In the genomic region with DNA sequence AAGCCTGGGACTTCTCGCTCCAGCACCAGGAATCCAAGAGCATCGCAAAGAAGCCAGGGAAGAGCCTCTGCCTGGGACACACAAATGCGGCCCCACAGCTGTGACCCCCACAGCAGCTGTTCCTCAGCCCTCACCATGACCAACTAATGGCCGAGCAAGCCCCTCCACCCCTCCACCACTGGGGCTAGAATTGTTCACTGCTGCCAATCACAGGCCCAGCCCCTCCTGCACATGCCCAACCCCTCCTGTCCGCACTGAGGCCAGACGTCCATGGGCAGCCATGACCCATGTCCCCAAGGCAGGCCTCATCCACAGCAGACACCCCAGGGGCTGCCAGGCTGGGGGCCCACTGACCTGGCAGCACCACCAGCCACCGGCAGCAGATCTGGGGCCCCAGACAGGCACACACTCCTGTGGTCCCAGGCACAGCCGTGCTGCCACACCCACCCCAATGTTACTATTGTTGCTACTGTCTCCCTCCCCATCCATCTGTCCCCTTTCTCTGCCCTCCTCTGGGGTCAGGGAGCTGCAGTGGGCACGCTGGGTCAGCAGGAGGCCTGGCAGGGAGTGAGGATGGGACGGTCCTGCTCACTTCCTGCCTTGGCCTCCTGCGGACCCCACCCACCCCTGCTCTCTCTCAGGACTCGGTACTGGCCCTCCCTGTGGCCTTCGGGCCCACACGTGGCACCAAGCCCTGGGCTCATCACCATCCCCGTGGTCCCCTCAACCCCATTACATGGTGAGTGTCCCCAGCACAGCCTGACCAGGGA, we compare ENCODE assay signal across 24 cellular contexts. TPM values are rescaled to one million over a fixed set of nuclear protein-coding genes. Genes with fewer than 3 reads are reported as not detected.
DNase-seq lines count a peak whose midpoint lies in the region; TF ChIP-seq lines count a peak whose summit lies in the region.
"Had no signal": no experiment of that assay in that cellular context is flagged by ENCODE, and none has a peak within 500 bp of the region (broad histone marks: within the 10 kb centered on the region; RNA-seq: fewer than 3 reads in every experiment).

No MANE protein-coding gene starts in this region.

- peaks cover 17% of the 10 kb centered on the region for H3K27me3 Mint-ChIP-seq in dendritic cell treated with granulocyte-macrophage colony-stimulating factor and Interleukin-4, amounts not matched to agents 40 ng/mL and 50 ng/mL, for 4 days
- H3K27me3 Mint-ChIP-seq: activated CD4-positive, alpha-beta T cell treated with anti-CD3 and anti-CD28 coated beads for 36 hours; naive thymus-derived CD4-positive, alpha-beta T cell had no signal

- POLR2A ChIA-PET in RWPE1 (lab: Yijun Ruan, JAX; ENCODE audit: low non-redundant PET), result no interaction called here

- H3K4me3 Mint-ChIP-seq in dendritic cell treated with granulocyte-macrophage colony-stimulating factor and Interleukin-4, amounts not matched to agents 40 ng/mL and 50 ng/mL, for 4 days, result no peak overlapping the region
- H3K4me3 Mint-ChIP-seq: activated CD4-positive, alpha-beta T cell treated with anti-CD3 and anti-CD28 coated beads for 36 hours; activated T-cell treated with anti-CD3 and anti-CD28 coated beads, Interleukin-2, amount 50 U/mL, for 72 hours had no signal

- H3K27me3 ChIP-seq in H7 (ENCODE audit: control insufficient read depth, insufficient read depth, low read length), result no peaks in the 10 kb centered on the region
- H3K27me3 ChIP-seq in skeletal muscle tissue (ENCODE audit: control insufficient read depth in 3 of 3, insufficient read depth in 3 of 3, low read length in 3 of 3), result no peaks in the 10 kb centered on the region
- H3K27me3 ChIP-seq in vagina, result no peaks in the 10 kb centered on the region

- intact Hi-C loops in dendritic cell treated with granulocyte-macrophage colony-stimulating factor and Interleukin-4, amounts not matched to agents 40 ng/mL and 50 ng/mL, for 4 days (cut with micrococcal nuclease), result no loop called here
- intact Hi-C loops in vagina (cut with DNase I), result no loop called here

- no peaks in the 10 kb centered on the region for H3K9me3 ChIP-seq in skeletal muscle tissue (ENCODE audit: control insufficient read depth in 3 of 3, low read length in 3 of 3)
- no peaks in the 10 kb centered on the region for H3K9me3 ChIP-seq in vagina
- H3K9me3 ChIP-seq: spleen had no signal

- DNase-seq in H7 (peak; percentile 51), myocyte (ENCODE audit: low read depth) (peak; percentile 38), RWPE1 (ENCODE audit: low spot score) (no peak), superior temporal gyrus (ENCODE audit: extremely low spot score) (no peak), vagina (ENCODE audit: extremely low spot score in 2 of 2) (no peak)
- DNase-seq: activated CD4-positive, alpha-beta T cell treated with anti-CD3 and anti-CD28 coated beads for 36 hours; activated T-cell treated with anti-CD3 and anti-CD28 coated beads, Interleukin-2, amount 50 U/mL, for 72 hours; DND-41; foreskin fibroblast; GM23248; naive thymus-derived CD4-positive, alpha-beta T cell; NCI-H1694; NCI-H69; Right ventricle myocardium superior; spleen; stimulated activated CD4-positive, alpha-beta T cell treated with anti-CD3 and anti-CD28 coated beads, Interleukin-4, amount 100 ng/mL, for 24 hours had no signal

- no peaks in the 10 kb centered on the region for H3K9me3 Mint-ChIP-seq in dendritic cell treated with granulocyte-macrophage colony-stimulating factor and Interleukin-4, amounts not matched to agents 40 ng/mL and 50 ng/mL, for 4 days
- H3K9me3 Mint-ChIP-seq: activated T-cell treated with anti-CD3 and anti-CD28 coated beads, Interleukin-2, amount 50 U/mL, for 72 hours; naive thymus-derived CD4-positive, alpha-beta T cell had no signal

- TF ChIP-seq CTCF in RWPE1 (conservative IDR thresholded peaks at IDR 0.05; ENCODE audit: low read depth), result no peak
- no peak for TF ChIP-seq CTCF in vagina (IDR thresholded peaks at IDR 0.05)

- H3K4me3 ChIP-seq in H7 (ENCODE audit: insufficient read depth, low read depth, low read length), result no peak overlapping the region
- no peak overlapping the region for H3K4me3 ChIP-seq in skeletal muscle tissue (ENCODE audit: low read length in 3 of 3)
- H3K4me3 ChIP-seq in vagina, result no peak overlapping the region
- H3K4me3 ChIP-seq: GM23248, spleen had no signal

- H3K36me3 Mint-ChIP-seq in dendritic cell treated with granulocyte-macrophage colony-stimulating factor and Interleukin-4, amounts not matched to agents 40 ng/mL and 50 ng/mL, for 4 days (ENCODE audit: low read depth), result no peaks in the 10 kb centered on the region
- H3K36me3 Mint-ChIP-seq: naive thymus-derived CD4-positive, alpha-beta T cell had no signal

- peak overlapping the region in 2 of 3 donors; percentile 46 to 54 for H3K9ac ChIP-seq in skeletal muscle tissue (ENCODE audit: low read depth in 1 of 3, low read length in 3 of 3)
- H3K9ac ChIP-seq: GM23248, KMS-11 had no signal

- TF ChIP-seq POLR2A in vagina (IDR thresholded peaks at IDR 0.05), result no peak

- no peaks in the 10 kb centered on the region for H3K36me3 ChIP-seq in H7 (replicated peaks; ENCODE audit: control insufficient read depth, insufficient read depth, low read length)
- no peaks in the 10 kb centered on the region for H3K36me3 ChIP-seq in skeletal muscle tissue (ENCODE audit: control insufficient read depth in 3 of 3, insufficient read depth in 3 of 3, low read length in 3 of 3)
- no peaks in the 10 kb centered on the region for H3K36me3 ChIP-seq in vagina
- H3K36me3 ChIP-seq: spleen had no signal

- peak overlapping the region; percentile 12 for H3K27ac Mint-ChIP-seq in dendritic cell treated with granulocyte-macrophage colony-stimulating factor and Interleukin-4, amounts not matched to agents 40 ng/mL and 50 ng/mL, for 4 days
- H3K27ac Mint-ChIP-seq: activated CD4-positive, alpha-beta T cell treated with anti-CD3 and anti-CD28 coated beads for 36 hours; activated T-cell treated with anti-CD3 and anti-CD28 coated beads, Interleukin-2, amount 50 U/mL, for 72 hours had no signal

- H3K27ac ChIP-seq in skeletal muscle tissue (ENCODE audit: low read depth, low read length), result peak overlapping the region; percentile 57
- no peak overlapping the region for H3K27ac ChIP-seq in RWPE1
- H3K27ac ChIP-seq in vagina, result no peak overlapping the region
- H3K27ac ChIP-seq: GM23248, KMS-11, spleen had no signal

- H3K4me1 Mint-ChIP-seq in dendritic cell treated with granulocyte-macrophage colony-stimulating factor and Interleukin-4, amounts not matched to agents 40 ng/mL and 50 ng/mL, for 4 days (ENCODE audit: low read depth), result peaks cover 18% of the 10 kb centered on the region

- CTCF ChIA-PET in RWPE1 (lab: Yijun Ruan, JAX), result no interaction called here

- H3K4me1 ChIP-seq in skeletal muscle tissue (ENCODE audit: control insufficient read depth in 3 of 3, insufficient read depth in 3 of 3, low read length in 3 of 3) (peaks cover 28 to 38% (median 30%) of the 10 kb centered on the region in 3 donors), vagina (peaks cover 30% of the 10 kb centered on the region)

RNA-seq across cellular contexts. Expression of a gene that starts 56.0 kb away (rescaled TPM):
- total RNA-seq in H7 (2014; rRNA removed; shearing (Covaris generic)), result 2.1 and 5.7 TPM in 2 replicates
- total RNA-seq in myocyte (0.86 and 1.6 TPM in 2 replicates), skeletal muscle tissue (1.0 TPM), vagina (11.3 TPM)
- 0.96 TPM for polyA plus RNA-seq in myocyte (2012)

RNA-seq across cellular contexts. Expression of a gene that starts 56.3 kb away (rescaled TPM):
- not detected in 2 replicates for total RNA-seq in H7 (2014; rRNA removed; shearing (Covaris generic))
- total RNA-seq in myocyte (not detected in 2 replicates), skeletal muscle tissue (not detected), vagina (not detected)
- 0.06 TPM for polyA plus RNA-seq in myocyte (2012)
- total RNA-seq: activated T-cell treated with anti-CD3 and anti-CD28 coated beads, Interleukin-2, amount 50 U/mL, for 72 hours; dermis microvascular lymphatic vessel endothelial cell; epithelial cell of proximal tubule; GM23248; OCI-LY7; pulmonary artery endothelial cell; Right ventricle myocardium superior had no signal
- polyA plus RNA-seq: AG04450; GM23248; naive thymus-derived CD4-positive, alpha-beta T cell had no signal

Comparison
In these comparisons a context has a peak if more than half of its experiments do, and no peak if none do; other contexts are left out.
1. DNase-seq: peak in H7 (single experiment) and myocyte (single experiment); none in RWPE1 (single experiment), superior temporal gyrus (single experiment) and vagina (0 of 2).